Comparison of ENCODE assay signal across 1 cellular context in the genomic region with DNA sequence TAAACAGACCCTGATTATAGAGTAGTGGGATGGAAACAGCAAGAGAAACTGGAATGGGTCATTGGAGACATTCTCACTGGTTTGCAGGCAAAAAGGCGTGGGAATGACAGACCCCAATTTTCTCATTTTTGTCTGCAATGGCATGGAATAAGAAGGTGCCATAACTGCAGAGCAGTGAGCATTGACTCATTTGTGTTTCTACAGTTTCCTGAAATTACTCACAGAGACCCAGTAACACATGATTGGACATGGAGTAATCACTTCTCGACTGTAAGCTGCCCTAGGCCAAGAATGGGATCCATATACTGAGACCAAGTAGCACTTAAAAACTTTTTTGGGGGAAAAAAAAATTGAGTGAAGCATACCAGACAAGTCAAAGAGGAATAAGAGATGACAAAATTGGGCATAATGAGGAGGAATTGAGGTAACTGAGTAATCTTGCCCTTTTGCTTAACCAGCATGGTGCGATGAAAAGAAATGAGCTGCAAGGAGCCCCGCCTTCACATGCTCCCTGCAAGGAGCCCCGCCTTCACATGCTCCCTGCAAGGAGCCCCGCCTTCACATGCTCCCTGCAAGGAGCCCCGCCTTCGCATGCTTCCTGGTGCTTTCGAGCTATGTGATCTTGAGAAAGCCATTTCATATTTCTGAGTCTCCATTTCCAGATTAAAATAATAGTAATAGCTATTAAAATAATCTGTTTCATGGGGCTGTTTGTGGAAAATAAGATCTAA.
TF ChIP-seq lines count a peak whose summit lies in the region.

No MANE protein-coding gene starts in this region.

TF ChIP-seq in HCT116, 20 proteins besides CTCF, POLR2A, EP300 and RAD21 (continued from another document):
- TF ChIP-seq, protein P1, sequence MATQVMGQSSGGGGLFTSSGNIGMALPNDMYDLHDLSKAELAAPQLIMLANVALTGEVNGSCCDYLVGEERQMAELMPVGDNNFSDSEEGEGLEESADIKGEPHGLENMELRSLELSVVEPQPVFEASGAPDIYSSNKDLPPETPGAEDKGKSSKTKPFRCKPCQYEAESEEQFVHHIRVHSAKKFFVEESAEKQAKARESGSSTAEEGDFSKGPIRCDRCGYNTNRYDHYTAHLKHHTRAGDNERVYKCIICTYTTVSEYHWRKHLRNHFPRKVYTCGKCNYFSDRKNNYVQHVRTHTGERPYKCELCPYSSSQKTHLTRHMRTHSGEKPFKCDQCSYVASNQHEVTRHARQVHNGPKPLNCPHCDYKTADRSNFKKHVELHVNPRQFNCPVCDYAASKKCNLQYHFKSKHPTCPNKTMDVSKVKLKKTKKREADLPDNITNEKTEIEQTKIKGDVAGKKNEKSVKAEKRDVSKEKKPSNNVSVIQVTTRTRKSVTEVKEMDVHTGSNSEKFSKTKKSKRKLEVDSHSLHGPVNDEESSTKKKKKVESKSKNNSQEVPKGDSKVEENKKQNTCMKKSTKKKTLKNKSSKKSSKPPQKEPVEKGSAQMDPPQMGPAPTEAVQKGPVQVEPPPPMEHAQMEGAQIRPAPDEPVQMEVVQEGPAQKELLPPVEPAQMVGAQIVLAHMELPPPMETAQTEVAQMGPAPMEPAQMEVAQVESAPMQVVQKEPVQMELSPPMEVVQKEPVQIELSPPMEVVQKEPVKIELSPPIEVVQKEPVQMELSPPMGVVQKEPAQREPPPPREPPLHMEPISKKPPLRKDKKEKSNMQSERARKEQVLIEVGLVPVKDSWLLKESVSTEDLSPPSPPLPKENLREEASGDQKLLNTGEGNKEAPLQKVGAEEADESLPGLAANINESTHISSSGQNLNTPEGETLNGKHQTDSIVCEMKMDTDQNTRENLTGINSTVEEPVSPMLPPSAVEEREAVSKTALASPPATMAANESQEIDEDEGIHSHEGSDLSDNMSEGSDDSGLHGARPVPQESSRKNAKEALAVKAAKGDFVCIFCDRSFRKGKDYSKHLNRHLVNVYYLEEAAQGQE (IDR thresholded peaks at IDR 0.05; ENCODE audit: low read depth), result no peak
- 0 out of 2 replicates have a peak, but pooled peaks have one; percentile 10 for TF ChIP-seq CBX3 (IDR thresholded peaks at IDR 0.05; ENCODE audit: low read depth)
- no peak for TF ChIP-seq POLR2AphosphoS5 (IDR thresholded peaks at IDR 0.05; ENCODE audit: low read depth, low read length)
- TF ChIP-seq SP1 (IDR thresholded peaks at IDR 0.05; ENCODE audit: low read depth), result no peak
- no peak; the same call in 1 of the 2 replicates for TF ChIP-seq ELF1 (IDR thresholded peaks at IDR 0.05; ENCODE audit: borderline replicate concordance, low read depth)
- no peak for TF ChIP-seq ZFX (IDR thresholded peaks at IDR 0.05)
- peak; percentile 50; the same call in 1 of the 2 replicates for TF ChIP-seq SRF (IDR thresholded peaks at IDR 0.05; ENCODE audit: low read depth)
- TF ChIP-seq YY1 (IDR thresholded peaks at IDR 0.05; ENCODE audit: extremely low read depth, insufficient replicate concordance, low read depth, low read length), result no peak
